In genomic region chr7:105571891-105572290, GRCh38 we compare ENCODE assay signal across 12 cellular contexts. TPM values are rescaled to one million over a fixed set of nuclear protein-coding genes. Genes with fewer than 3 reads are reported as not detected.
"Had no signal": no experiment of that assay in that cellular context is flagged by ENCODE, and none has a peak within 500 bp of the region (broad histone marks: within the 10 kb centered on the region; RNA-seq: fewer than 3 reads in every experiment).

No MANE protein-coding gene starts in this region.

- H3K9ac ChIP-seq: GM23248 had no signal

- H3K4me1 ChIP-seq: HAP-1 had no signal

- H3K4me1 Mint-ChIP-seq: IgD-negative memory B cell had no signal

- H3K27ac Mint-ChIP-seq: HFFc6, IgD-negative memory B cell had no signal

- H3K4me3 ChIP-seq: GM23248, HAP-1 had no signal

- H3K9me3 ChIP-seq: HAP-1 had no signal

- H3K27me3 Mint-ChIP-seq: IgD-negative memory B cell had no signal

- H2AFZ ChIP-seq: GM23248 had no signal

- H3K4me3 Mint-ChIP-seq: HFFc6, IgD-negative memory B cell had no signal

- H3K9me3 Mint-ChIP-seq: HFFc6 had no signal

- DNase-seq: GOT3, H7, HFFc6, KG1 had no signal

- H3K27ac ChIP-seq: GM23248, HL-60 had no signal

- ATAC-seq: HCT116, HepG2 had no signal

RNA-seq across cellular contexts. Expression of gene EFCAB10, which starts 9.4 kb away (rescaled TPM):
- total RNA-seq: GM23248, H4, HFFc6, HT1080 had no signal
- polyA plus RNA-seq: HepG2, IgD-negative memory B cell had no signal
